ENCODE assay signal across 18 cellular contexts in genomic region chr9:126459126-126459525, GRCh38.
"Had no signal": no experiment of that assay in that cellular context is flagged by ENCODE, and none has a peak within 500 bp of the region (broad histone marks: within the 10 kb centered on the region; RNA-seq: fewer than 3 reads in every experiment).

No MANE protein-coding gene starts in this region.

- H3K9me3 Mint-ChIP-seq: activated CD4-positive, alpha-beta memory T cell treated with anti-CD3 and anti-CD28 coated beads, Interleukin-2, amount 10 ng/mL, durations not matched to agents 7 days and 5 days; activated T-helper 1 cell treated with anti-CD3 and anti-CD28 coated beads, Interleukin-12 subunit alpha, Interleukin-12 subunit beta, Interleukin-2, Interleukin-4 antibody, amounts not matched to agents 30 ng/mL and 10 ng/mL and 1 ng/mL, durations not matched to agents 14 hours and 24 hours and 36 hours; nephron progenitor cell; stimulated activated naive B cell treated with anti-CD40 and anti-IgM and Interleukin-4, amounts not matched to agents 10 μg/mL and 1 μg/mL and 100 μg/mL, for 72 hours had no signal

- H3K4me1 Mint-ChIP-seq: activated CD4-positive, alpha-beta memory T cell treated with anti-CD3 and anti-CD28 coated beads, Interleukin-2, amount 10 ng/mL, durations not matched to agents 7 days and 5 days; nephron progenitor cell; stimulated activated naive B cell treated with anti-CD40 and anti-IgM and Interleukin-4, amounts not matched to agents 10 μg/mL and 1 μg/mL and 100 μg/mL, for 72 hours had no signal

- H3K27me3 Mint-ChIP-seq: stimulated activated naive B cell treated with anti-CD40 and anti-IgM and Interleukin-4, amounts not matched to agents 10 μg/mL and 1 μg/mL and 100 μg/mL, for 72 hours had no signal

- H3K36me3 Mint-ChIP-seq: stimulated activated naive B cell treated with anti-CD40 and anti-IgM and Interleukin-4, amounts not matched to agents 10 μg/mL and 1 μg/mL and 100 μg/mL, for 72 hours had no signal

- H3K9me3 ChIP-seq: ascending aorta, breast epithelium, ovary had no signal

- DNase-seq: activated CD4-positive, alpha-beta memory T cell treated with anti-CD3 and anti-CD28 coated beads, Interleukin-2, amount 10 ng/mL, durations not matched to agents 7 days and 5 days; activated CD8-positive, alpha-beta memory T cell treated with anti-CD3 and anti-CD28 coated beads, Interleukin-2, amount 50 U/mL, for 4 hours; activated naive CD4-positive, alpha-beta T cell; left ventricle myocardium superior; mesendoderm; nephron progenitor cell; SHP77 treated with DMSO at 0.1 percent for 48 hours; stimulated activated CD4-positive, alpha-beta T cell treated with anti-CD3 and anti-CD28 coated beads, Interleukin-2, amount 100 ng/mL, for 48 hours; stimulated activated naive B cell treated with anti-CD40 and anti-IgM and Interleukin-4, amounts not matched to agents 10 μg/mL and 1 μg/mL and 100 μg/mL, for 72 hours; T-helper 1 cell; T1000; trophoblast cell had no signal

- H3K27ac Mint-ChIP-seq: activated CD4-positive, alpha-beta memory T cell treated with anti-CD3 and anti-CD28 coated beads, Interleukin-2, amount 10 ng/mL, durations not matched to agents 7 days and 5 days; activated T-helper 1 cell treated with anti-CD3 and anti-CD28 coated beads, Interleukin-12 subunit alpha, Interleukin-12 subunit beta, Interleukin-2, Interleukin-4 antibody, amounts not matched to agents 30 ng/mL and 10 ng/mL and 1 ng/mL, durations not matched to agents 14 hours and 24 hours and 36 hours; nephron progenitor cell; stimulated activated naive B cell treated with anti-CD40 and anti-IgM and Interleukin-4, amounts not matched to agents 10 μg/mL and 1 μg/mL and 100 μg/mL, for 72 hours had no signal

- H3K27me3 ChIP-seq: ascending aorta, breast epithelium, ovary had no signal

- H3K36me3 ChIP-seq: ascending aorta, breast epithelium, ovary had no signal

- H3K4me1 ChIP-seq: ascending aorta, breast epithelium had no signal

- H3K4me3 Mint-ChIP-seq: activated CD4-positive, alpha-beta memory T cell treated with anti-CD3 and anti-CD28 coated beads, Interleukin-2, amount 10 ng/mL, durations not matched to agents 7 days and 5 days; activated T-helper 1 cell treated with anti-CD3 and anti-CD28 coated beads, Interleukin-12 subunit alpha, Interleukin-12 subunit beta, Interleukin-2, Interleukin-4 antibody, amounts not matched to agents 30 ng/mL and 10 ng/mL and 1 ng/mL, durations not matched to agents 14 hours and 24 hours and 36 hours; nephron progenitor cell; stimulated activated naive B cell treated with anti-CD40 and anti-IgM and Interleukin-4, amounts not matched to agents 10 μg/mL and 1 μg/mL and 100 μg/mL, for 72 hours had no signal

- ATAC-seq: esophagus mucosa; left ventricle myocardium superior; SK-N-SH treated with all-trans-retinoic acid at 6 μM for 48 hours; stimulated activated naive B cell treated with anti-CD40 and anti-IgM and Interleukin-4, amounts not matched to agents 10 μg/mL and 1 μg/mL and 100 μg/mL, for 72 hours had no signal

- H3K4me3 ChIP-seq: ascending aorta, breast epithelium, ovary had no signal

- H3K27ac ChIP-seq: ascending aorta, breast epithelium, ovary had no signal
